In genomic region chr17:58956997-58957724, GRCh38 we compare ENCODE assay signal across 17 cellular contexts.
DNase-seq lines count a peak whose midpoint lies in the region; ATAC-seq and TF ChIP-seq lines count a peak whose summit lies in the region.
"Had no signal": no experiment of that assay in that cellular context is flagged by ENCODE, and none has a peak within 500 bp of the region (broad histone marks: within the 10 kb centered on the region; RNA-seq: fewer than 3 reads in every experiment).

No MANE protein-coding gene starts in this region.

- no peak overlapping the region for H2BK12ac ChIP-seq in trophoblast cell (ENCODE audit: low read length)

- no peaks in the 10 kb centered on the region for H3K36me3 ChIP-seq in trophoblast cell (ENCODE audit: control insufficient read depth in 1 of 2, insufficient read depth in 2 of 2, low read length in 2 of 2)

- no peaks in the 10 kb centered on the region for H3K4me1 ChIP-seq in trophoblast cell (ENCODE audit: control insufficient read depth in 1 of 2, insufficient read depth in 2 of 2, low read length in 2 of 2)
- H3K4me1 ChIP-seq: Caco-2 had no signal

- no peak overlapping the region for H4K12ac ChIP-seq in trophoblast cell (ENCODE audit: low read depth, low read length)

- H3K14ac ChIP-seq in trophoblast cell (ENCODE audit: low read length), result no peak overlapping the region

- no peaks in the 10 kb centered on the region for H3K79me1 ChIP-seq in trophoblast cell (ENCODE audit: low read length)

- H3K79me2 ChIP-seq in trophoblast cell (ENCODE audit: control insufficient read depth, insufficient read depth, low read length, poor library complexity), result no peaks in the 10 kb centered on the region

- no peak overlapping the region for H4K91ac ChIP-seq in trophoblast cell (ENCODE audit: low read depth, low read length)

- peak overlapping the region; percentile 62; the same call in 1 of the 2 replicates for H3K27ac ChIP-seq in VCaP
- no peak overlapping the region for H3K27ac ChIP-seq in trophoblast cell (ENCODE audit: low read depth, low read length)
- H3K27ac ChIP-seq: skin epidermis had no signal

- no peak overlapping the region for H3K4me2 ChIP-seq in trophoblast cell (ENCODE audit: low read length)

- no peak overlapping the region for H2BK5ac ChIP-seq in trophoblast cell (ENCODE audit: low read depth, low read length, poor library complexity)

- H2BK120ac ChIP-seq in trophoblast cell (ENCODE audit: insufficient read depth, low read length, poor library complexity), result no peak overlapping the region

- DNase-seq in SIG-M5 treated with dmso at 0.1 percent for 504 hours (lab: John Stamatoyannopoulos, UW; ENCODE audit: unreplicated experiment) (peak; percentile 68), SIG-M5 (lab: John Stamatoyannopoulos, UW) (no peak), foreskin fibroblast (peak; percentile 61 to 80), stromal cell of bone marrow (ENCODE audit: low read depth) (peak; percentile 51), trophoblast cell (no peak), head of caudate nucleus (no peak)
- DNase-seq: activated B cell treated with CpG ODN at 0.5 μM for 24 hours; activated naive CD4-positive, alpha-beta T cell treated with anti-CD3 and anti-CD28 coated beads, Interleukin-2, amount 50 U/mL, for 16 hours; Caco-2; cerebellar nuclear complex; erythroblast; NCI-H1105; NCI-H2227 treated with DMSO at 0.1 percent for 48 hours had no signal

- H2AFZ ChIP-seq in trophoblast cell (ENCODE audit: insufficient read depth, low read length, poor library complexity), result no peak overlapping the region

- intact Hi-C loops in head of caudate nucleus (cut with DNase I), result no loop called here

- H3K4me3 ChIP-seq in foreskin fibroblast (ENCODE audit: low read depth in 1 of 2, low read length in 2 of 2) (no peak overlapping the region), trophoblast cell (ENCODE audit: low read depth, low read length) (no peak overlapping the region)
- H3K4me3 ChIP-seq: lung, skin epidermis had no signal

- H3K9me3 ChIP-seq in trophoblast cell (ENCODE audit: insufficient read depth, low read depth, low read length), result no peaks in the 10 kb centered on the region
- H3K9me3 ChIP-seq: Caco-2 had no signal

- no peak overlapping the region for H4K8ac ChIP-seq in trophoblast cell (ENCODE audit: low read depth, low read length)

- H3K4ac ChIP-seq in trophoblast cell (ENCODE audit: low read depth, low read length), result no peak overlapping the region

- no peak for TF ChIP-seq CTCF in VCaP (conservative IDR thresholded peaks at IDR 0.05)
- no peak for TF ChIP-seq CTCF in foreskin fibroblast (IDR thresholded peaks at IDR 0.05; ENCODE audit: low read depth, low read length)

- H3K27me3 ChIP-seq in trophoblast cell (ENCODE audit: insufficient read depth, low read length), result no peaks in the 10 kb centered on the region

- no peak overlapping the region for H3K9ac ChIP-seq in trophoblast cell (ENCODE audit: low read length)

- no peak overlapping the region for H3K18ac ChIP-seq in trophoblast cell (ENCODE audit: low read length)

- ATAC-seq in HG02885 (IDR thresholded peaks at IDR 0.05; ENCODE audit: poor library complexity, unreplicated experiment), result no peak

- no CpG with 5 or more reads among the region's 2 CpGs for WGBS in trophoblast cell (ENCODE audit: extremely low coverage, insufficient coverage, insufficient read length)

- H2AK5ac ChIP-seq in trophoblast cell (ENCODE audit: low read length), result no peak overlapping the region

- H3K23ac ChIP-seq in trophoblast cell (ENCODE audit: low read length), result no peak overlapping the region

Comparison
In these comparisons a context has a peak if more than half of its experiments do, and no peak if none do; other contexts are left out.
1. DNase-seq: peak in SIG-M5 treated with dmso at 0.1 percent for 504 hours (single experiment), foreskin fibroblast (2 of 2) and stromal cell of bone marrow (single experiment); none in SIG-M5 (single experiment), trophoblast cell (0 of 2) and head of caudate nucleus (0 of 42).